8 cellular contexts compared by ENCODE assay signal in genomic region chr4:55184600-55185523, GRCh38. TPM values are rescaled to one million over a fixed set of nuclear protein-coding genes. Genes with fewer than 3 reads are reported as not detected.
DNase-seq lines count a peak whose midpoint lies in the region; ATAC-seq and TF ChIP-seq lines count a peak whose summit lies in the region.

No MANE protein-coding gene starts in this region.

- TF ChIP-seq RAD21 in liver (IDR thresholded peaks at IDR 0.05), result peak; percentile 47 to 60

- H3K9me3 ChIP-seq in liver (ENCODE audit: control insufficient read depth in 4 of 4, low read length in 3 of 4) (no peaks in the 10 kb centered on the region), tibial artery (no peaks in the 10 kb centered on the region)

- TF ChIP-seq CTCF in astrocyte of the cerebellum (IDR thresholded peaks at IDR 0.05; ENCODE audit: low read depth, low read length, missing control alignments) (peak; percentile 33), liver (IDR thresholded peaks at IDR 0.05; ENCODE audit: low read depth, low read length, missing input control) (peak; percentile 36), tibial artery (IDR thresholded peaks at IDR 0.05) (no peak)

- in situ Hi-C loops in astrocyte of the cerebellum (cut with HindIII; ENCODE audit: low sequenced_read_pairs), result no loop called here

- no peak overlapping the region for H3K27ac ChIP-seq in liver (ENCODE audit: low read depth in 1 of 2, low read length in 2 of 2)
- no peak overlapping the region for H3K27ac ChIP-seq in tibial artery

- H3K4me1 ChIP-seq in liver (ENCODE audit: control insufficient read depth in 4 of 4, insufficient read depth in 4 of 4, low read length in 3 of 4), result no peaks in the 10 kb centered on the region
- H3K4me1 ChIP-seq in tibial artery, result peaks cover 0 to 19% (median 0%) of the 10 kb centered on the region in 4 donors

- H3K36me3 ChIP-seq in liver (ENCODE audit: control insufficient read depth in 4 of 4, insufficient read depth in 3 of 4, low read depth in 1 of 4, low read length in 3 of 4) (no peaks in the 10 kb centered on the region), tibial artery (no peaks in the 10 kb centered on the region)

- WGBS in liver, result 59% methylated on average over 9 of the region's 9 CpGs

- H3K27me3 ChIP-seq in liver (ENCODE audit: control insufficient read depth in 4 of 4, insufficient read depth in 4 of 4, low read length in 3 of 4) (no peaks in the 10 kb centered on the region), tibial artery (no peaks in the 10 kb centered on the region)

- peak; percentile 5 for DNase-seq in stimulated activated CD4-positive, alpha-beta T cell treated with anti-CD3 and anti-CD28 coated beads, Interleukin-1b, Interleukin-23, amount 100 ng/mL, for 48 hours
- no peak for DNase-seq in stimulated activated CD4-positive, alpha-beta T cell treated with anti-CD3 and anti-CD28 coated beads, Interleukin-12 subunit alpha, Interleukin-12 subunit beta, amount 100 ng/mL, for 4 hours
- peak; percentile 99 to 100 for DNase-seq in NCI-H1930 (lab: John Stamatoyannopoulos, UW)
- no peak for DNase-seq in astrocyte of the cerebellum (ENCODE audit: low read depth)
- no peak for DNase-seq in tibial artery

- H3K4me3 ChIP-seq in astrocyte of the cerebellum (ENCODE audit: low read depth, low read length), result no peak overlapping the region
- no peak overlapping the region for H3K4me3 ChIP-seq in liver (ENCODE audit: low read depth in 1 of 3, low read length in 3 of 3)
- H3K4me3 ChIP-seq in tibial artery, result no peak overlapping the region

- ATAC-seq in HG02610 (IDR thresholded peaks at IDR 0.05; ENCODE audit: unreplicated experiment), result no peak
- ATAC-seq in HG02870 (IDR thresholded peaks at IDR 0.05; ENCODE audit: unreplicated experiment), result no peak

- no peak overlapping the region for H3K9ac ChIP-seq in liver (ENCODE audit: low read depth in 1 of 2, low read length in 2 of 2)

- intact Hi-C loops in tibial artery (cut with DNase I; ENCODE audit: low total_unique reads), result no loop called here

TF ChIP-seq in liver, 16 proteins besides CTCF, POLR2A, EP300 and RAD21:
- TF ChIP-seq SP1 (IDR thresholded peaks at IDR 0.05) (no peak), REST (IDR thresholded peaks at IDR 0.05) (no peak), ATF3 (IDR thresholded peaks at IDR 0.05) (no peak), MAX (IDR thresholded peaks at IDR 0.05) (no peak), NR2F2 (IDR thresholded peaks at IDR 0.05) (no peak), JUND (IDR thresholded peaks at IDR 0.05) (no peak), TAF1 (conservative IDR thresholded peaks at IDR 0.05) (no peak), RXRA (IDR thresholded peaks at IDR 0.05) (no peak), EGR1 (IDR thresholded peaks at IDR 0.05; ENCODE audit: low read depth in 2 of 2) (no peak), HNF4G (IDR thresholded peaks at IDR 0.05) (no peak), HNF4A (conservative IDR thresholded peaks at IDR 0.05) (no peak), FOXA1 (IDR thresholded peaks at IDR 0.05) (no peak), FOXA2 (IDR thresholded peaks at IDR 0.05) (no peak), YY1 (IDR thresholded peaks at IDR 0.05) (no peak), ZBTB33 (IDR thresholded peaks at IDR 0.05) (no peak), GABPA (IDR thresholded peaks at IDR 0.05 in 1 of 2, conservative IDR thresholded peaks at IDR 0.05 in 1 of 2) (no peak)

RNA-seq across cellular contexts. Expression of gene KDR, which starts 59.5 kb away (rescaled TPM):
- total RNA-seq in liver, result 10 to 100 TPM; 29.5 to 39.1 TPM
- polyA plus RNA-seq in liver, result 10 to 100 TPM in 1 of 2 donors, 1 to 10 TPM in 1; 6.1 to 19.8 TPM

Comparison
In these comparisons a context has a peak if more than half of its experiments do, and no peak if none do; other contexts are left out.
1. DNase-seq: peak in stimulated activated CD4-positive, alpha-beta T cell treated with anti-CD3 and anti-CD28 coated beads, Interleukin-1b, Interleukin-23, amount 100 ng/mL, for 48 hours (single experiment) and NCI-H1930 (2 of 2); none in stimulated activated CD4-positive, alpha-beta T cell treated with anti-CD3 and anti-CD28 coated beads, Interleukin-12 subunit alpha, Interleukin-12 subunit beta, amount 100 ng/mL, for 4 hours (single experiment), astrocyte of the cerebellum (single experiment) and tibial artery (0 of 2).
2. CTCF ChIP-seq: peak in astrocyte of the cerebellum (single experiment) and liver (single experiment); none in tibial artery (0 of 2).